ENCODE assay signal across 11 cellular contexts in genomic region chr11:2375964-2376551, GRCh38. TPM values are rescaled to one million over a fixed set of nuclear protein-coding genes. Genes with fewer than 3 reads are reported as not detected.
A peak's percentile ranks its signal among the peaks of the same experiment; 100 is the strongest.
DNase-seq lines count a peak whose midpoint lies in the region; ATAC-seq, FAIRE-seq and TF ChIP-seq lines count a peak whose summit lies in the region.
"Had no signal": no experiment of that assay in that cellular context is flagged by ENCODE, and none has a peak within 500 bp of the region (broad histone marks: within the 10 kb centered on the region; RNA-seq: fewer than 3 reads in every experiment).

No MANE protein-coding gene starts in this region.

- H3K36me3 Mint-ChIP-seq in natural killer cell (no peaks in the 10 kb centered on the region), astrocyte (ENCODE audit: low read depth, unreplicated experiment) (peaks cover 2% of the 10 kb centered on the region)
- H3K36me3 Mint-ChIP-seq in natural killer cell treated with Interleukin-12 subunit alpha and Interleukin-12 subunit beta and Interleukin-15 and Interleukin-18, amount 100 ng/mL, for 72 hours, result no peaks in the 10 kb centered on the region

- FAIRE-seq in astrocyte (lab: Jason Lieb, UNC), result no peak

- no peaks in the 10 kb centered on the region for H3K9me3 Mint-ChIP-seq in natural killer cell
- no peaks in the 10 kb centered on the region for H3K9me3 Mint-ChIP-seq in natural killer cell treated with Interleukin-12 subunit alpha and Interleukin-12 subunit beta and Interleukin-15 and Interleukin-18, amount 100 ng/mL, for 72 hours
- H3K9me3 Mint-ChIP-seq in astrocyte (ENCODE audit: unreplicated experiment), result no peaks in the 10 kb centered on the region

- TF ChIP-seq CTCF in natural killer cell (IDR thresholded peaks at IDR 0.05), result no peak
- TF ChIP-seq CTCF in astrocyte (IDR thresholded peaks at IDR 0.05; ENCODE audit: insufficient read depth, low read depth, low read length), result no peak
- no peak for TF ChIP-seq CTCF in left lung (IDR thresholded peaks at IDR 0.05)

- H3K27ac ChIP-seq in astrocyte (ENCODE audit: low read depth, low read length) (no peak overlapping the region), left lung (peak overlapping the region in 1 of 2 donors; percentile 47)
- H3K27ac ChIP-seq: C4-2B had no signal

- peaks cover 36% of the 10 kb centered on the region for H3K79me2 ChIP-seq in astrocyte (ENCODE audit: insufficient read depth, low read length)

- H3K4me1 Mint-ChIP-seq in natural killer cell, result peaks cover 25 to 37% of the 10 kb centered on the region in 2 donors
- peaks cover 21 to 22% of the 10 kb centered on the region in 2 donors for H3K4me1 Mint-ChIP-seq in natural killer cell treated with Interleukin-12 subunit alpha and Interleukin-12 subunit beta and Interleukin-15 and Interleukin-18, amount 100 ng/mL, for 72 hours (ENCODE audit: low read depth in 2 of 2)
- H3K4me1 Mint-ChIP-seq in astrocyte (ENCODE audit: low read depth, unreplicated experiment), result peaks cover 12% of the 10 kb centered on the region

- H3K36me3 ChIP-seq in astrocyte (ENCODE audit: insufficient read depth, low read length) (no peaks in the 10 kb centered on the region), left lung (no peaks in the 10 kb centered on the region)

- intact Hi-C loops in natural killer cell (cut with micrococcal nuclease) (no loop called here), left lung (cut with DNase I) (no loop called here)

- H3K4me3 ChIP-seq in astrocyte (ENCODE audit: insufficient read depth, low read depth, low read length) (no peak overlapping the region), left lung (no peak overlapping the region)

- H3K9me3 ChIP-seq in astrocyte (ENCODE audit: insufficient read depth, low read depth, low read length), result no peaks in the 10 kb centered on the region
- H3K9me3 ChIP-seq in left lung, result no peaks in the 10 kb centered on the region

- H4K20me1 ChIP-seq in astrocyte (ENCODE audit: insufficient read depth, low read length), result peaks cover 42% of the 10 kb centered on the region

- H3K27me3 Mint-ChIP-seq in natural killer cell (ENCODE audit: low read depth in 2 of 2) (peaks cover 0 to 3% of the 10 kb centered on the region in 2 donors), astrocyte (ENCODE audit: low read depth, unreplicated experiment) (no peaks in the 10 kb centered on the region)
- no peaks in the 10 kb centered on the region for H3K27me3 Mint-ChIP-seq in natural killer cell treated with Interleukin-12 subunit alpha and Interleukin-12 subunit beta and Interleukin-15 and Interleukin-18, amount 100 ng/mL, for 72 hours

- H3K27ac Mint-ChIP-seq in natural killer cell (peak overlapping the region in 1 of 2 donors; percentile 88), astrocyte (ENCODE audit: unreplicated experiment) (no peak overlapping the region)
- H3K27ac Mint-ChIP-seq in natural killer cell treated with Interleukin-12 subunit alpha and Interleukin-12 subunit beta and Interleukin-15 and Interleukin-18, amount 100 ng/mL, for 72 hours, result no peak overlapping the region

- H2AFZ ChIP-seq in astrocyte (ENCODE audit: low read depth, low read length), result no peak overlapping the region

- peaks cover 22% of the 10 kb centered on the region for H3K4me1 ChIP-seq in astrocyte (ENCODE audit: insufficient read depth, low read length)
- peaks cover 14 to 39% of the 10 kb centered on the region in 2 donors for H3K4me1 ChIP-seq in left lung

- H3K9ac ChIP-seq in astrocyte (ENCODE audit: low read length), result no peak overlapping the region

- no peak overlapping the region for H3K4me2 ChIP-seq in astrocyte (ENCODE audit: low read length)

- DNase-seq in natural killer cell (no peak), astrocyte (ENCODE audit: low read depth) (no peak), left lung (peak in 1 of 2 donors; percentile 36), ureter (ENCODE audit: low spot score) (peak; percentile 67), GF-D8 (lab: John Stamatoyannopoulos, UW) (no peak), NCI-H446 (lab: John Stamatoyannopoulos, UW) (no peak), pons (ENCODE audit: low spot score) (no peak)
- no peak for DNase-seq in natural killer cell treated with Interleukin-12 subunit alpha and Interleukin-12 subunit beta and Interleukin-15 and Interleukin-18, amount 100 ng/mL, for 72 hours (ENCODE audit: low spot score)
- DNase-seq: activated CD8-positive, alpha-beta memory T cell treated with anti-CD3 and anti-CD28 coated beads, Interleukin-2, amount 50 U/mL, for 4 hours; NCI-H1092 had no signal

- H3K27me3 ChIP-seq in astrocyte (ENCODE audit: insufficient read depth, low read length), result no peaks in the 10 kb centered on the region
- peaks cover 0 to 19% of the 10 kb centered on the region in 2 donors for H3K27me3 ChIP-seq in left lung

- no peak for ATAC-seq in natural killer cell
- no peak for ATAC-seq in natural killer cell treated with Interleukin-12 subunit alpha and Interleukin-12 subunit beta and Interleukin-15 and Interleukin-18, amount 100 ng/mL, for 72 hours
- ATAC-seq in left lung, result peak; percentile 36

- H3K4me3 Mint-ChIP-seq in natural killer cell (peak overlapping the region; percentile 58), astrocyte (ENCODE audit: unreplicated experiment) (peak overlapping the region; percentile 80)
- H3K4me3 Mint-ChIP-seq in natural killer cell treated with Interleukin-12 subunit alpha and Interleukin-12 subunit beta and Interleukin-15 and Interleukin-18, amount 100 ng/mL, for 72 hours, result no peak overlapping the region

RNA-seq across cellular contexts. Expression of gene CD81, which starts 1.1 kb away (rescaled TPM):
- total RNA-seq in natural killer cell (100 to 1,000 TPM; 263 to 292 (median 263) TPM), astrocyte (625 and 648 TPM in 2 replicates), left lung (100 to 1,000 TPM; 641 to 754 TPM), ureter (831 TPM)
- 100 to 1,000 TPM; 306 to 322 TPM for total RNA-seq in natural killer cell treated with Interleukin-12 subunit alpha and Interleukin-12 subunit beta and Interleukin-15 and Interleukin-18, amount 100 ng/mL, for 72 hours

RNA-seq across cellular contexts. Expression of gene TSSC4, which starts 24.5 kb away (rescaled TPM):
- total RNA-seq in natural killer cell, result 10 to 100 TPM; 52.8 to 67.9 (median 59.3) TPM
- total RNA-seq in natural killer cell treated with Interleukin-12 subunit alpha and Interleukin-12 subunit beta and Interleukin-15 and Interleukin-18, amount 100 ng/mL, for 72 hours, result 10 to 100 TPM; 66.0 to 98.2 TPM
- total RNA-seq in astrocyte, result 60.9 and 70.0 TPM in 2 replicates
- total RNA-seq in left lung, result 10 to 100 TPM; 35.3 to 47.6 TPM
- total RNA-seq in ureter, result 41.6 TPM
